9 cellular contexts compared by ENCODE assay signal in genomic region chr1:20317471-20317870, GRCh38. TPM values are rescaled to one million over a fixed set of nuclear protein-coding genes. Genes with fewer than 3 reads are reported as not detected.
"Had no signal": no experiment of that assay in that cellular context is flagged by ENCODE, and none has a peak within 500 bp of the region (broad histone marks: within the 10 kb centered on the region; RNA-seq: fewer than 3 reads in every experiment).

No MANE protein-coding gene starts in this region.

- ATAC-seq: HepG2, K562 had no signal

- DNase-seq: IMR-90, KBM-7, KG1 had no signal

- H3K4me3 ChIP-seq: K562 had no signal

- H3K27ac ChIP-seq: HL-60 had no signal

RNA-seq across cellular contexts. Expression of gene VWA5B1, which starts 26.8 kb away (rescaled TPM):
- total RNA-seq: HepG2, HT-29, HT1080, IMR-90, K562 had no signal
- polyA plus RNA-seq: HepG2, IgD-negative memory B cell, IMR-90, K562 had no signal
